In genomic region chr7:105000927-105001336, GRCh38 we compare ENCODE assay signal across 17 cellular contexts. TPM values are rescaled to one million over a fixed set of nuclear protein-coding genes. Genes with fewer than 3 reads are reported as not detected.
A peak's percentile ranks its signal among the peaks of the same experiment; 100 is the strongest.
DNase-seq lines count a peak whose midpoint lies in the region; ATAC-seq and TF ChIP-seq lines count a peak whose summit lies in the region.
"Had no signal": no experiment of that assay in that cellular context is flagged by ENCODE, and none has a peak within 500 bp of the region (broad histone marks: within the 10 kb centered on the region; RNA-seq: fewer than 3 reads in every experiment).

No MANE protein-coding gene starts in this region.

- POLR2A ChIA-PET in activated B cell treated with CpG ODN at 0.5 μM for 24 hours (lab: Charles Lee) = interaction anchor here (1.0 to 1.7 kb wide), 2 partner anchors 13 to 17 kb away, joined by 3 to 4 read pairs; no protein-coding TSS in a partner anchor

- no peaks in the 10 kb centered on the region for H3K27me3 ChIP-seq in subcutaneous abdominal adipose tissue (ENCODE audit: control insufficient read depth in 5 of 5, insufficient read depth in 4 of 5, low read length in 5 of 5)
- H3K27me3 ChIP-seq: MG63, neutrophil had no signal

- intact Hi-C loops in activated B cell treated with CpG ODN at 0.5 μM for 24 hours (cut with micrococcal nuclease) = no loop called here

- no peak for ATAC-seq in activated B cell treated with CpG ODN at 0.5 μM for 24 hours (ENCODE audit: low read depth)

- TF ChIP-seq CTCF in activated B cell treated with CpG ODN at 0.5 μM for 24 hours (IDR thresholded peaks at IDR 0.05) = no peak
- TF ChIP-seq CTCF in GM13977 (IDR thresholded peaks at IDR 0.05; ENCODE audit: extremely low read depth, insufficient read depth, missing control alignments) = no peak

- no peaks in the 10 kb centered on the region for H3K9me3 Mint-ChIP-seq in activated naive CD4-positive, alpha-beta T cell treated with anti-CD3 and anti-CD28 coated beads, Interleukin-2, amount 50 U/mL, for 24 hours
- H3K9me3 Mint-ChIP-seq in activated B cell treated with CpG ODN at 0.5 μM for 24 hours (no peaks in the 10 kb centered on the region), immature natural killer cell (no peaks in the 10 kb centered on the region)

- in situ Hi-C loops in GM13977 (cut with MboI; ENCODE audit: low pct_unique_long_range_greater_than_20kb, low sequenced_read_pairs, unreplicated experiment) = no loop called here

- no peak for DNase-seq in activated naive CD4-positive, alpha-beta T cell (lab: John Stamatoyannopoulos, UW)
- DNase-seq in activated B cell treated with CpG ODN at 0.5 μM for 24 hours (no peak), immature natural killer cell (no peak), GM13977 (ENCODE audit: low spot score) (no peak), NCI-H2029 (lab: John Stamatoyannopoulos, UW) (no peak)
- DNase-seq in activated effector memory CD4-positive, alpha-beta T cell treated with anti-CD3 and anti-CD28 coated beads, Interleukin-2, amount 50 U/mL, for 16 hours = no peak
- DNase-seq: dermis blood vessel endothelial cell, DMS53, hypothalamus, MG63, NCI-H2029 treated with DMSO at 0.1 percent for 48 hours, NCI-H774, SHP77 treated with DMSO at 0.1 percent for 48 hours, small intestine had no signal

- H3K27ac ChIP-seq in subcutaneous abdominal adipose tissue (ENCODE audit: low read depth, low read length) = peak overlapping the region; percentile 43

- no peak overlapping the region for H3K4me3 ChIP-seq in subcutaneous abdominal adipose tissue (ENCODE audit: low read depth in 1 of 5, low read length in 5 of 5)
- H3K4me3 ChIP-seq: MG63 had no signal

- H3K9me3 ChIP-seq in subcutaneous abdominal adipose tissue (ENCODE audit: control insufficient read depth in 5 of 5, low read length in 5 of 5) = no peaks in the 10 kb centered on the region
- H3K9me3 ChIP-seq: MG63, neutrophil had no signal

- no peaks in the 10 kb centered on the region for H3K27me3 Mint-ChIP-seq in activated naive CD4-positive, alpha-beta T cell treated with anti-CD3 and anti-CD28 coated beads, Interleukin-2, amount 50 U/mL, for 24 hours
- no peaks in the 10 kb centered on the region for H3K27me3 Mint-ChIP-seq in activated B cell treated with CpG ODN at 0.5 μM for 24 hours
- peaks cover 0 to 2% (median 2%) of the 10 kb centered on the region in 3 donors for H3K27me3 Mint-ChIP-seq in immature natural killer cell (ENCODE audit: low read depth in 3 of 3)

- peaks cover 92% of the 10 kb centered on the region for H3K4me1 Mint-ChIP-seq in activated naive CD4-positive, alpha-beta T cell treated with anti-CD3 and anti-CD28 coated beads, Interleukin-2, amount 50 U/mL, for 24 hours
- peaks cover 83% of the 10 kb centered on the region for H3K4me1 Mint-ChIP-seq in activated B cell treated with CpG ODN at 0.5 μM for 24 hours
- H3K4me1 Mint-ChIP-seq in immature natural killer cell = peaks cover 87 to 98% of the 10 kb centered on the region in 2 donors

- H3K36me3 Mint-ChIP-seq in activated naive CD4-positive, alpha-beta T cell treated with anti-CD3 and anti-CD28 coated beads, Interleukin-2, amount 50 U/mL, for 24 hours = peaks cover 4% of the 10 kb centered on the region
- H3K36me3 Mint-ChIP-seq in activated B cell treated with CpG ODN at 0.5 μM for 24 hours (ENCODE audit: low read depth) (peaks cover 56% of the 10 kb centered on the region), immature natural killer cell (peaks cover 0 to 4% (median 3%) of the 10 kb centered on the region in 3 donors)

- H3K36me3 ChIP-seq in subcutaneous abdominal adipose tissue (ENCODE audit: control insufficient read depth in 5 of 5, insufficient read depth in 5 of 5, low read length in 5 of 5) = peaks cover 0 to 4% (median 2%) of the 10 kb centered on the region in 5 donors

- peaks cover 0 to 70% (median 54%) of the 10 kb centered on the region in 5 donors for H3K4me1 ChIP-seq in subcutaneous abdominal adipose tissue (ENCODE audit: control insufficient read depth in 5 of 5, insufficient read depth in 5 of 5, low read length in 5 of 5)

- H3K4me3 Mint-ChIP-seq in activated naive CD4-positive, alpha-beta T cell treated with anti-CD3 and anti-CD28 coated beads, Interleukin-2, amount 50 U/mL, for 24 hours = peak overlapping the region; percentile 52
- H3K4me3 Mint-ChIP-seq in activated B cell treated with CpG ODN at 0.5 μM for 24 hours (no peak overlapping the region), immature natural killer cell (peak overlapping the region; percentile 19 to 56 (median 33))

- CTCF ChIA-PET in activated B cell treated with CpG ODN at 0.5 μM for 24 hours (lab: Charles Lee) = no interaction called here

- H3K9ac ChIP-seq in subcutaneous abdominal adipose tissue (ENCODE audit: low read length in 5 of 5) = peak overlapping the region in 1 of 5 donors; percentile 11

- peak overlapping the region; percentile 59 for H3K27ac Mint-ChIP-seq in activated naive CD4-positive, alpha-beta T cell treated with anti-CD3 and anti-CD28 coated beads, Interleukin-2, amount 50 U/mL, for 24 hours
- H3K27ac Mint-ChIP-seq in activated B cell treated with CpG ODN at 0.5 μM for 24 hours (peak overlapping the region; percentile 31), immature natural killer cell (peak overlapping the region; percentile 80 to 88 (median 86))

RNA-seq across cellular contexts. Expression of gene KMT2E, which starts 13.1 kb away (rescaled TPM):
- 164 and 183 TPM in 2 replicates for total RNA-seq in activated B cell treated with CpG ODN at 0.5 μM for 24 hours
- 100 to 1,000 TPM in 2 of 3 donors, 10 to 100 TPM in 1; 74.3 to 234 (median 114) TPM for polyA plus RNA-seq in immature natural killer cell

Comparison
In these comparisons a context has a peak if more than half of its experiments do, and no peak if none do; other contexts are left out.
1. H3K27ac Mint-ChIP-seq: peak in every context shown above with its lines; median percentile 86 in immature natural killer cell; 59 in activated naive CD4-positive, alpha-beta T cell treated with anti-CD3 and anti-CD28 coated beads, Interleukin-2, amount 50 U/mL, for 24 hours; 31 in activated B cell treated with CpG ODN at 0.5 μM for 24 hours.